Comparison of ENCODE assay signal across 14 cellular contexts in the genomic region with DNA sequence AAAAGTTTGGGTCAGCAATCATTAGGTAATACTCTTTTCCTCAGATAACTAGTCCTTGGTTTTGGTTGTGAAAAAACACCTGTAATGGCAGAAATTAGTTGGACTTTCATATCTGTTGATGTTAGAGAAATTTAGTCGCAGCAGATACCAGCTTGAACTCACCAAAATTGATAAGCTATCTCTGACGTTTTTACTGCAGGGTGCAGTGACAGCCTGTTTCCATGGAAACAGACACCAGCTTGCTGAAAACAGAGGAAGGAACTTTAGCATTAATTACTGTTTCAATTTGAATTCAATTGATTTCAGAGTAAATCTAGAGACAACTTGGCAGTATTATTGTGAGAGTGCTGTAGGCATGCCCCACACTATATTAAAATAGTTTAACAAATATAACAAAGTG.
"Had no signal": no experiment of that assay in that cellular context is flagged by ENCODE, and none has a peak within 500 bp of the region (broad histone marks: within the 10 kb centered on the region; RNA-seq: fewer than 3 reads in every experiment).

No MANE protein-coding gene starts in this region.

- H3K27ac Mint-ChIP-seq: activated naive CD4-positive, alpha-beta T cell treated with anti-CD3 and anti-CD28 coated beads, Interleukin-2, amount 50 U/mL, for 72 hours; activated T-cell treated with anti-CD3 and anti-CD28 coated beads, Interleukin-2, amount 50 U/mL, for 24 hours; dendritic cell treated with granulocyte-macrophage colony-stimulating factor and Interleukin-4, amounts not matched to agents 40 ng/mL and 50 ng/mL, for 4 days; endodermal cell; stimulated activated naive CD8-positive, alpha-beta T cell treated with anti-CD3 and anti-CD28 coated beads, Interleukin-15, amount 100 ng/mL, for 72 hours had no signal

- H3K27me3 Mint-ChIP-seq: dendritic cell treated with granulocyte-macrophage colony-stimulating factor and Interleukin-4, amounts not matched to agents 40 ng/mL and 50 ng/mL, for 4 days; stimulated activated naive CD8-positive, alpha-beta T cell treated with anti-CD3 and anti-CD28 coated beads, Interleukin-15, amount 100 ng/mL, for 72 hours had no signal

- H3K4me3 ChIP-seq: body of pancreas had no signal

- DNase-seq: activated CD4-positive, CD25-positive, alpha-beta regulatory T cell; activated effector memory CD4-positive, alpha-beta T cell treated with anti-CD3 and anti-CD28 coated beads, Interleukin-2, amount 50 U/mL, for 16 hours; activated T-cell treated with anti-CD3 and anti-CD28 coated beads, Interleukin-2, amount 50 U/mL, for 24 hours; amniotic stem cell; endodermal cell; glutamatergic neuron; mammary epithelial cell; stimulated activated CD4-positive, alpha-beta T cell treated with anti-CD3 and anti-CD28 coated beads, Interleukin-4, amount 100 ng/mL, for 24 hours; stimulated activated naive CD8-positive, alpha-beta T cell treated with anti-CD3 and anti-CD28 coated beads, Interleukin-15, amount 100 ng/mL, for 72 hours had no signal

- H3K4me1 Mint-ChIP-seq: stimulated activated naive CD8-positive, alpha-beta T cell treated with anti-CD3 and anti-CD28 coated beads, Interleukin-15, amount 100 ng/mL, for 72 hours had no signal

- ATAC-seq: activated naive CD4-positive, alpha-beta T cell treated with anti-CD3 and anti-CD28 coated beads, Interleukin-2, amount 50 U/mL, for 72 hours; body of pancreas; left lobe of liver; stimulated activated naive CD8-positive, alpha-beta T cell treated with anti-CD3 and anti-CD28 coated beads, Interleukin-15, amount 100 ng/mL, for 72 hours had no signal

- H3K27ac ChIP-seq: body of pancreas had no signal

- FAIRE-seq: islet of Langerhans had no signal

- H3K27me3 ChIP-seq: body of pancreas had no signal

- H3K4me1 ChIP-seq: body of pancreas had no signal

- H3K9me3 Mint-ChIP-seq: activated T-cell treated with anti-CD3 and anti-CD28 coated beads, Interleukin-2, amount 50 U/mL, for 24 hours; dendritic cell treated with granulocyte-macrophage colony-stimulating factor and Interleukin-4, amounts not matched to agents 40 ng/mL and 50 ng/mL, for 4 days; stimulated activated naive CD8-positive, alpha-beta T cell treated with anti-CD3 and anti-CD28 coated beads, Interleukin-15, amount 100 ng/mL, for 72 hours had no signal

- H3K36me3 Mint-ChIP-seq: activated naive CD4-positive, alpha-beta T cell treated with anti-CD3 and anti-CD28 coated beads, Interleukin-2, amount 50 U/mL, for 72 hours had no signal

- H3K4me3 Mint-ChIP-seq: activated T-cell treated with anti-CD3 and anti-CD28 coated beads, Interleukin-2, amount 50 U/mL, for 24 hours; dendritic cell treated with granulocyte-macrophage colony-stimulating factor and Interleukin-4, amounts not matched to agents 40 ng/mL and 50 ng/mL, for 4 days; endodermal cell; stimulated activated naive CD8-positive, alpha-beta T cell treated with anti-CD3 and anti-CD28 coated beads, Interleukin-15, amount 100 ng/mL, for 72 hours had no signal

- H3K9me3 ChIP-seq: body of pancreas had no signal
